Comparison of ENCODE assay signal across 8 cellular contexts in the genomic region with DNA sequence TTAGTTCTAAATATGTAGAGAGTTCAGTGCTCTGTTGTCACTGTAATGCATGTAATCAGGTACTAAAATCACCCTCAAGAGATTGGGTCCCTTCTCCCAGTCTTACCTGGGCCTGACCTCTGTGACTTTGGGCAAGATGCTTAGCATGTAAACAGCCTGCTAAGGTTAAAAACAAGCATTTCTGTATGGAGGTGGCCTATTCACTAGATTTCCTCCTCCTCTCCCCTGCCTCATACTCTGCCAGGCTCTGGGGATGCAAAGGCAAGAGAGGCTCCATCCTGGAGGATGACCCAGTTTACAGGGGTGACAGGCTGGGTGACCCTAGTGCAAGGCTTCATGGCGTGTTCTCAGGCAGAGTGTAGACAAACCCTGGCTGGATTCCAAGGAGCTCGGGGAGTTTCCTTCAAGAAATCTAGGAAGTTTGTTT. TPM values are rescaled to one million over a fixed set of nuclear protein-coding genes. Genes with fewer than 3 reads are reported as not detected.
DNase-seq lines count a peak whose midpoint lies in the region; ATAC-seq and TF ChIP-seq lines count a peak whose summit lies in the region.

No MANE protein-coding gene starts in this region.

- peaks cover 35% of the 10 kb centered on the region for H3K4me1 ChIP-seq in effector memory CD4-positive, alpha-beta T cell (ENCODE audit: control insufficient read depth, insufficient read depth, low read length, poor library complexity, severe bottlenecking)
- H3K4me1 ChIP-seq in tibial nerve (peaks cover 0 to 10% (median 0%) of the 10 kb centered on the region in 4 donors), SK-N-SH (ENCODE audit: control insufficient read depth in 1 of 2, insufficient read depth in 2 of 2, low read depth in 1 of 2, low read length in 1 of 2) (no peaks in the 10 kb centered on the region)

- no peaks in the 10 kb centered on the region for H3K9me2 ChIP-seq in SK-N-SH

- no peaks in the 10 kb centered on the region for H3K36me3 ChIP-seq in effector memory CD4-positive, alpha-beta T cell (ENCODE audit: control insufficient read depth, insufficient read depth, low read length)
- H3K36me3 ChIP-seq in tibial nerve = peaks cover 0 to 32% (median 0%) of the 10 kb centered on the region in 3 donors
- H3K36me3 ChIP-seq in SK-N-SH (replicated peaks in 1 of 2; ENCODE audit: control insufficient read depth in 1 of 2, insufficient read depth in 2 of 2, low read length in 1 of 2) = peaks cover 0 to 34% of the 10 kb centered on the region in 2 experiments

- peaks cover 4% of the 10 kb centered on the region for H3K36me3 Mint-ChIP-seq in activated naive CD4-positive, alpha-beta T cell treated with anti-CD3 and anti-CD28 coated beads, Interleukin-2, amount 10 ng/mL, durations not matched to agents 7 days and 5 days
- H3K36me3 Mint-ChIP-seq in IgD-negative memory B cell = peaks cover 1% of the 10 kb centered on the region

- no peak overlapping the region for H3K4me2 ChIP-seq in SK-N-SH

- no peaks in the 10 kb centered on the region for H3K79me2 ChIP-seq in SK-N-SH (ENCODE audit: insufficient read depth)

- peaks cover 64% of the 10 kb centered on the region for H3K4me1 Mint-ChIP-seq in activated naive CD4-positive, alpha-beta T cell treated with anti-CD3 and anti-CD28 coated beads, Interleukin-2, amount 10 ng/mL, durations not matched to agents 7 days and 5 days
- peaks cover 41 to 55% (median 42%) of the 10 kb centered on the region in 3 donors for H3K4me1 Mint-ChIP-seq in IgD-negative memory B cell

- ATAC-seq in HG03139 (IDR thresholded peaks at IDR 0.05; ENCODE audit: unreplicated experiment) = no peak

- H4K20me1 ChIP-seq in SK-N-SH (ENCODE audit: insufficient read depth) = no peaks in the 10 kb centered on the region

- peak overlapping the region; percentile 11 for H3K4me3 ChIP-seq in effector memory CD4-positive, alpha-beta T cell (ENCODE audit: insufficient read depth, low read depth, low read length, poor library complexity, severe bottlenecking)
- H3K4me3 ChIP-seq in tibial nerve (no peak overlapping the region), SK-N-SH (ENCODE audit: low read depth in 2 of 2, low read length in 1 of 2) (no peak overlapping the region)

- no peaks in the 10 kb centered on the region for H3K9me3 ChIP-seq in effector memory CD4-positive, alpha-beta T cell (ENCODE audit: control insufficient read depth, low read length)
- H3K9me3 ChIP-seq in tibial nerve (no peaks in the 10 kb centered on the region), SK-N-SH (no peaks in the 10 kb centered on the region)

- peaks cover 3% of the 10 kb centered on the region for H3K27me3 Mint-ChIP-seq in activated naive CD4-positive, alpha-beta T cell treated with anti-CD3 and anti-CD28 coated beads, Interleukin-2, amount 10 ng/mL, durations not matched to agents 7 days and 5 days
- peaks cover 1% of the 10 kb centered on the region for H3K27me3 Mint-ChIP-seq in IgD-negative memory B cell

- TF ChIP-seq CTCF in tibial nerve (IDR thresholded peaks at IDR 0.05) (no peak), SK-N-SH (IDR thresholded peaks at IDR 0.05) (no peak)

- peak overlapping the region; percentile 2 for H3K4me3 Mint-ChIP-seq in activated naive CD4-positive, alpha-beta T cell treated with anti-CD3 and anti-CD28 coated beads, Interleukin-2, amount 10 ng/mL, durations not matched to agents 7 days and 5 days
- peak overlapping the region in 3 of 4 donors; percentile 12 to 82 (median 55) for H3K4me3 Mint-ChIP-seq in IgD-negative memory B cell

- no peak overlapping the region for H3K9ac ChIP-seq in SK-N-SH

- CTCF ChIA-PET in activated naive CD4-positive, alpha-beta T cell treated with anti-CD3 and anti-CD28 coated beads, Interleukin-2, amount 10 ng/mL, durations not matched to agents 7 days and 5 days (lab: Charles Lee) = interaction anchor here (0.6 to 4.0 kb wide), 24 partner anchors 21 to 296 kb away, joined by 3 to 82 read pairs (median 3); partner anchors contain the start of gene SLAMF1
- CTCF ChIA-PET in SK-N-SH (lab: Yijun Ruan, JAX) = interaction anchor here (1.2 to 1.7 kb wide), 6 partner anchors 19 to 183 kb away, joined by 3 to 6 read pairs (median 4); no protein-coding TSS in a partner anchor

- POLR2A ChIA-PET in SK-N-SH (lab: Yijun Ruan, JAX) = no interaction called here

- TF ChIP-seq POLR2A in tibial nerve (IDR thresholded peaks at IDR 0.05) = no peak

- TF ChIP-seq EP300 in tibial nerve (IDR thresholded peaks at IDR 0.05) = no peak
- no peak for TF ChIP-seq EP300 in SK-N-SH (IDR thresholded peaks at IDR 0.05; ENCODE audit: borderline replicate concordance in 1 of 2, low read depth in 1 of 2, low read length in 1 of 2)

- no peak for DNase-seq in activated naive CD4-positive, alpha-beta T cell treated with anti-CD3 and anti-CD28 coated beads, Interleukin-2, amount 10 ng/mL, durations not matched to agents 7 days and 5 days
- DNase-seq in activated naive CD4-positive, alpha-beta T cell treated with Interleukin-2 at 50 U/mL for 16 hours = no peak
- DNase-seq in effector memory CD4-positive, alpha-beta T cell = no peak
- no peak for DNase-seq in tibial nerve (ENCODE audit: low spot score in 2 of 2)
- DNase-seq in HCEC 1CT = no peak
- no peak for DNase-seq in SK-N-SH

- H3K27ac ChIP-seq in effector memory CD4-positive, alpha-beta T cell (ENCODE audit: insufficient read depth, low read length, poor library complexity, severe bottlenecking) = peak overlapping the region; percentile 58
- H3K27ac ChIP-seq in tibial nerve (peak overlapping the region in 3 of 4 donors; percentile 21 to 63 (median 35)), SK-N-SH (ENCODE audit: low read depth in 2 of 2, low read length in 1 of 2) (no peak overlapping the region)

- no peak for TF ChIP-seq RAD21 in SK-N-SH (IDR thresholded peaks at IDR 0.05; ENCODE audit: low read length)

- peak overlapping the region; percentile 81 for H3K27ac Mint-ChIP-seq in activated naive CD4-positive, alpha-beta T cell treated with anti-CD3 and anti-CD28 coated beads, Interleukin-2, amount 10 ng/mL, durations not matched to agents 7 days and 5 days
- peak overlapping the region; percentile 84 to 95 (median 88) for H3K27ac Mint-ChIP-seq in IgD-negative memory B cell

- peaks cover 6% of the 10 kb centered on the region for H3K9me3 Mint-ChIP-seq in activated naive CD4-positive, alpha-beta T cell treated with anti-CD3 and anti-CD28 coated beads, Interleukin-2, amount 10 ng/mL, durations not matched to agents 7 days and 5 days
- H3K9me3 Mint-ChIP-seq in IgD-negative memory B cell = peaks cover 2 to 7% (median 6%) of the 10 kb centered on the region in 3 donors

- H3K27me3 ChIP-seq in effector memory CD4-positive, alpha-beta T cell (replicated peaks; ENCODE audit: control insufficient read depth, insufficient read depth, low read length, poor library complexity, severe bottlenecking) = no peaks in the 10 kb centered on the region
- H3K27me3 ChIP-seq in tibial nerve = no peaks in the 10 kb centered on the region
- H3K27me3 ChIP-seq in SK-N-SH (ENCODE audit: insufficient read depth) = no peaks in the 10 kb centered on the region

- 0% methylated on average over 2 of the region's 2 CpGs for WGBS in tibial nerve, 2 donors
- 94% methylated on average over 2 of the region's 2 CpGs for WGBS in SK-N-SH (ENCODE audit: low lambda C conversion rate)

- H2AFZ ChIP-seq in SK-N-SH (ENCODE audit: low read depth) = no peak overlapping the region

- no peaks in the 10 kb centered on the region for H3F3A ChIP-seq in SK-N-SH (replicated peaks; ENCODE audit: insufficient read depth)

TF ChIP-seq in SK-N-SH, 30 proteins besides CTCF, POLR2A, EP300 and RAD21 (continues in another document):
- no peak for TF ChIP-seq REST (IDR thresholded peaks at IDR 0.05; ENCODE audit: low read depth, low read length)
- no peak for TF ChIP-seq RCOR1 (IDR thresholded peaks at IDR 0.05; ENCODE audit: low read length)
- no peak for TF ChIP-seq MEF2A (IDR thresholded peaks at IDR 0.05; ENCODE audit: borderline replicate concordance, low read depth)
- no peak for TF ChIP-seq TCF12 (IDR thresholded peaks at IDR 0.05)
- TF ChIP-seq RXRA (IDR thresholded peaks at IDR 0.05; ENCODE audit: borderline replicate concordance, low read depth) = no peak
- TF ChIP-seq FOXM1 (IDR thresholded peaks at IDR 0.05; ENCODE audit: low read depth) = no peak

RNA-seq across cellular contexts. Expression of gene VANGL2, which starts 28.8 kb away (rescaled TPM):
- polyA plus RNA-seq in IgD-negative memory B cell (not detected), SK-N-SH (2012; rRNA removed) (13.4 and 17.5 TPM in 2 replicates)
- total RNA-seq in tibial nerve = 1 to 10 TPM in 3 of 4 donors, under 1 TPM in 1; 0.84 to 2.0 (median 1.4) TPM
- polyA plus RNA-seq in SK-N-SH (2012; cell fraction: cytosol; rRNA removed) = 9.1 and 11.0 TPM in 2 replicates
- 26.6 and 32.0 TPM in 2 replicates for polyA plus RNA-seq in SK-N-SH (2012; cell fraction: nucleus; rRNA removed)

Comparison
In these comparisons a context has a peak if more than half of its experiments do, and no peak if none do; other contexts are left out.
1. H3K27ac ChIP-seq: peak in effector memory CD4-positive, alpha-beta T cell (single experiment) and tibial nerve (3 of 4); none in SK-N-SH (0 of 2).
2. RNA of gene VANGL2, which starts 28.8 kb away (polyA plus RNA-seq): 9.1 to 32.0 TPM in SK-N-SH; not detected in IgD-negative memory B cell (single experiment); every median in the first group is over 10 times any median in the second.